Comparison of ENCODE assay signal across 9 cellular contexts in the genomic region with DNA sequence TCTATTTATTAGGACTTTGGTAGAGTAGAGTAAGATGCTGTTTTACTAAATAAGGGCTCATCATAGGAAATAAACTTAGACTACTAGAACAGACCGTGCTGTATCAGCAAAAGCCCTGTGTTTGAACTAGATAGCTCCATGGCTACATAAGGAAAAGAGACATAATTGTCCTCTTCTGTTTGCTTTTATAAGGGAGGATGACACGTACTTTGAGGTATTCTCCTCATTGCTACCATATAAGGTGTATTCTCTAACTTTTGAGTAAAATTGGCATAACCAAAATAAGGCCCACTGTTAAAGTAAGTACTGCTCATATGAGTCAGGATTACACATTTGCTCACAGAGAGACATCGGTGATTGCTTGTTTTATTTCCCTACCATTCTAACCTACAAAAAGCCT.
DNase-seq lines count a peak whose midpoint lies in the region; ATAC-seq and FAIRE-seq lines count a peak whose summit lies in the region.
"Had no signal": no experiment of that assay in that cellular context is flagged by ENCODE, and none has a peak within 500 bp of the region (broad histone marks: within the 10 kb centered on the region; RNA-seq: fewer than 3 reads in every experiment).

No MANE protein-coding gene starts in this region.

- H3F3A ChIP-seq in GM23248 (ENCODE audit: insufficient read depth): peaks cover 23% of the 10 kb centered on the region; the same call in 1 of the 2 replicates

- H3K9ac ChIP-seq in GM23248 (peak overlapping the region; percentile 39; the same call in 1 of the 2 replicates), adipocyte (ENCODE audit: low read length) (no peak overlapping the region)

- peaks cover 100% of the 10 kb centered on the region for H3K79me2 ChIP-seq in GM23248 (ENCODE audit: insufficient read depth)

- H3K4me1 ChIP-seq in GM23248 (ENCODE audit: insufficient read depth) (peaks cover 31% of the 10 kb centered on the region), adipocyte (ENCODE audit: control insufficient read depth, insufficient read depth, low read length) (peaks cover 11% of the 10 kb centered on the region)

- FAIRE-seq in GM19239 (lab: Jason Lieb, UNC): no peak

- DNase-seq in GM23248 (peak; percentile 81), adipocyte (ENCODE audit: low read depth) (peak; percentile 56), left ventricle myocardium superior (no peak), stromal cell of bone marrow (ENCODE audit: low read depth) (peak; percentile 59), SW480 (ENCODE audit: low spot score) (no peak), GM19239 (ENCODE audit: insufficient read length, low spot score) (no peak)
- DNase-seq: activated CD4-positive, alpha-beta T cell treated with anti-CD3 and anti-CD28 coated beads, Interleukin-2, amount 50 U/mL, for 1 hour; NCI-H446 had no signal

- peak overlapping the region; percentile 33 for H3K4me2 ChIP-seq in GM23248 (ENCODE audit: unreplicated experiment)

- 37 to 41% methylated on average over 3 of the region's 3 CpGs for WGBS in GM23248 (ENCODE audit: low coverage in 1 of 2, low lambda C conversion rate in 2 of 2, missing lambda C conversion rate in 2 of 2), 2 experiments

- no peak overlapping the region for H2AFZ ChIP-seq in GM23248

- no peaks in the 10 kb centered on the region for H4K20me1 ChIP-seq in GM23248 (ENCODE audit: insufficient read depth)

- no peaks in the 10 kb centered on the region for H3K9me2 ChIP-seq in GM23248 (ENCODE audit: insufficient read depth)

- H3K9me3 ChIP-seq in GM23248 (ENCODE audit: low read depth) (no peaks in the 10 kb centered on the region), adipocyte (ENCODE audit: control insufficient read depth, low read length) (no peaks in the 10 kb centered on the region)

- in situ Hi-C loops in GM23248 (cut with MboI): no loop called here

- ATAC-seq in left ventricle myocardium superior (peak; percentile 6), GM19397 (IDR thresholded peaks at IDR 0.05; ENCODE audit: unreplicated experiment) (no peak)

- intact Hi-C loops in left ventricle myocardium superior (cut with micrococcal nuclease): no loop called here

- H3K4me3 ChIP-seq in GM23248 (no peak overlapping the region), adipocyte (ENCODE audit: low read length) (no peak overlapping the region)

- peaks cover 5% of the 10 kb centered on the region for H3K36me3 ChIP-seq in GM23248 (ENCODE audit: low read depth)
- no peaks in the 10 kb centered on the region for H3K36me3 ChIP-seq in adipocyte (ENCODE audit: control insufficient read depth, insufficient read depth, low read length, severe bottlenecking)

- H3K27me3 ChIP-seq in GM23248 (replicated peaks; ENCODE audit: insufficient read depth): no peaks in the 10 kb centered on the region
- no peaks in the 10 kb centered on the region for H3K27me3 ChIP-seq in adipocyte (replicated peaks; ENCODE audit: control insufficient read depth, insufficient read depth, low read length)

- H3K27ac ChIP-seq in GM23248: peak overlapping the region; percentile 65

Comparison
In these comparisons a context has a peak if more than half of its experiments do, and no peak if none do; other contexts are left out.
1. DNase-seq: peak in GM23248 (single experiment), adipocyte (single experiment) and stromal cell of bone marrow (single experiment); none in left ventricle myocardium superior (single experiment), SW480 (single experiment) and GM19239 (single experiment).